Comparison of ENCODE assay signal across 38 cellular contexts in the genomic region with DNA sequence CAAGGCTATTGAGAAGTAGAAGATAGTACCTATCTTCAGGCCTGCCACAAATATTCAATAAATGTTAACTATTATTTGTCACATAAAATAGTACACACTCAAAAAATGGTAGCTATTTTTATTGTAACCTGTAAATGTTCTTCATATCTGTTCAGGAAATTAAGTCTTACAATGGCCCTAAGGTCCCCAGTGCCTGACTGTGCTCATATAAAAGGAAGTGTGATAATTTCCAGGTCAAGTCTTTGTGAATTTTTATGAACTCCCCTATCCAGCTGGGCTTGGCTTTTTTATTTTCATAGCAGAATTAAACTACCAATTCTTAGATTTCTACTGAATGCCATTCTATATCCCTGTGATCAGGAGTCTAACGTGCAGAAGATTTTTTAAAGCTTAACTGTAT.
"Had no signal": no experiment of that assay in that cellular context is flagged by ENCODE, and none has a peak within 500 bp of the region (broad histone marks: within the 10 kb centered on the region; RNA-seq: fewer than 3 reads in every experiment).

No MANE protein-coding gene starts in this region.

- H3K36me3 ChIP-seq: adrenal gland, brain microvascular endothelial cell, breast epithelium had no signal

- DNase-seq: activated B cell treated with CpG ODN at 0.5 μM for 24 hours; activated CD4-positive, alpha-beta memory T cell treated with anti-CD3 and anti-CD28 coated beads for 36 hours; activated CD4-positive, alpha-beta T cell treated with anti-CD3 and anti-CD28 coated beads for 4 hours; activated CD4-positive, alpha-beta T cell treated with anti-CD3 and anti-CD28 coated beads, Interleukin-2, amount 10 ng/mL, durations not matched to agents 24 days and 14 days; activated CD4-positive, alpha-beta T cell treated with anti-CD3 and anti-CD28 coated beads, Interleukin-2, amount 50 U/mL, for 1 hour; activated CD4-positive, alpha-beta T cell treated with anti-CD3 and anti-CD28 coated beads, Interleukin-2, amount 50 U/mL, for 4 hours; activated CD4-positive, CD25-positive, alpha-beta regulatory T cell treated with anti-CD3 and anti-CD28 coated beads, Interleukin-2, amount 50 U/mL, for 72 hours; activated CD8-positive, alpha-beta memory T cell treated with anti-CD3 and anti-CD28 coated beads, Interleukin-2, amount 50 U/mL, for 4 hours; activated CD8-positive, alpha-beta T cell treated with anti-CD3 and anti-CD28 coated beads for 36 hours; activated effector memory CD4-positive, alpha-beta T cell treated with anti-CD3 and anti-CD28 coated beads, Interleukin-2, amount 50 U/mL, for 16 hours; activated gamma-delta T cell treated with Interleukin-2 at 50 U/mL for 16 hours; activated naive CD4-positive, alpha-beta T cell; activated naive CD4-positive, alpha-beta T cell treated with anti-CD3 and anti-CD28 coated beads for 36 hours; activated naive CD8-positive, alpha-beta T cell treated with anti-CD3 and anti-CD28 coated beads for 36 hours; activated T-cell treated with anti-CD3 and anti-CD28 coated beads for 4 hours; activated T-cell treated with anti-CD3 and anti-CD28 coated beads, Interleukin-2, amount 50 U/mL, for 1 hour; activated T-cell treated with anti-CD3 and anti-CD28 coated beads, Interleukin-2, amount 50 U/mL, for 4 hours; activated T-cell treated with anti-CD3 and anti-CD28 coated beads, Interleukin-2, amount 50 U/mL, for 72 hours; adrenal gland; amniotic stem cell; aorta; body of pancreas; brain microvascular endothelial cell; cerebellar nuclear complex; SW 1271; T-helper 1 cell; T-helper 2 cell; T-helper 9 cell had no signal

- H3K4me3 ChIP-seq: adrenal gland, body of pancreas, breast epithelium had no signal

- H3K27ac Mint-ChIP-seq: activated B cell treated with CpG ODN at 0.5 μM for 24 hours; activated CD4-positive, alpha-beta memory T cell treated with anti-CD3 and anti-CD28 coated beads for 36 hours; activated CD4-positive, alpha-beta T cell treated with anti-CD3 and anti-CD28 coated beads, Interleukin-2, amount 10 ng/mL, durations not matched to agents 24 days and 14 days; activated CD8-positive, alpha-beta T cell treated with anti-CD3 and anti-CD28 coated beads for 36 hours; activated naive CD4-positive, alpha-beta T cell treated with anti-CD3 and anti-CD28 coated beads for 36 hours; activated naive CD4-positive, alpha-beta T cell treated with anti-CD3 and anti-CD28 coated beads, Interleukin-2, amount 50 U/mL, for 24 hours; activated naive CD8-positive, alpha-beta T cell treated with anti-CD3 and anti-CD28 coated beads for 36 hours; activated T-cell treated with anti-CD3 and anti-CD28 coated beads, Interleukin-2, amount 50 U/mL, for 72 hours; activated T-helper 1 cell treated with anti-CD3 and anti-CD28 coated beads, Interleukin-12 subunit alpha, Interleukin-12 subunit beta, Interleukin-2, Interleukin-4 antibody, amounts not matched to agents 30 ng/mL and 10 ng/mL and 1 ng/mL, durations not matched to agents 14 hours and 24 hours and 36 hours; activated T-helper 17 cell treated with anti-CD3 and anti-CD28 coated beads, Interleukin-2, amount 50 U/mL, for 72 hours; T-helper 1 cell treated with Interleukin-12 subunit alpha and Interleukin-12 subunit beta and Interleukin-4 antibody, amounts not matched to agents 30 μg/mL and 1 μg/mL, for 36 hours; T-helper 2 cell treated with Interferon-gamma antibody and Interleukin-4, amounts not matched to agents 5 μg/mL and 100 μg/mL, for 36 hours had no signal

- H3K27ac ChIP-seq: adrenal gland, body of pancreas, brain microvascular endothelial cell, breast epithelium, VCaP had no signal

- ATAC-seq: activated CD8-positive, alpha-beta T cell treated with anti-CD3 and anti-CD28 coated beads for 36 hours; activated T-cell treated with anti-CD3 and anti-CD28 coated beads, Interleukin-2, amount 50 U/mL, for 4 hours; activated T-cell treated with anti-CD3 and anti-CD28 coated beads, Interleukin-2, amount 50 U/mL, for 72 hours; activated T-helper 17 cell treated with anti-CD3 and anti-CD28 coated beads, Interleukin-2, amount 50 U/mL, for 72 hours; body of pancreas had no signal

- FAIRE-seq: astrocyte, TTC549 had no signal

- H3K4me1 ChIP-seq: adrenal gland, body of pancreas, breast epithelium had no signal

- H3K36me3 Mint-ChIP-seq: activated CD4-positive, alpha-beta memory T cell treated with anti-CD3 and anti-CD28 coated beads for 36 hours; activated naive CD4-positive, alpha-beta T cell treated with anti-CD3 and anti-CD28 coated beads, Interleukin-2, amount 50 U/mL, for 24 hours; activated naive CD8-positive, alpha-beta T cell treated with anti-CD3 and anti-CD28 coated beads for 36 hours had no signal

- H3K9me3 ChIP-seq: adrenal gland, body of pancreas, breast epithelium had no signal

- H3K9me3 Mint-ChIP-seq: activated B cell treated with CpG ODN at 0.5 μM for 24 hours; activated CD4-positive, alpha-beta memory T cell treated with anti-CD3 and anti-CD28 coated beads for 36 hours; activated CD4-positive, alpha-beta T cell treated with anti-CD3 and anti-CD28 coated beads, Interleukin-2, amount 10 ng/mL, durations not matched to agents 24 days and 14 days; activated CD8-positive, alpha-beta T cell treated with anti-CD3 and anti-CD28 coated beads for 36 hours; activated naive CD4-positive, alpha-beta T cell treated with anti-CD3 and anti-CD28 coated beads for 36 hours; activated naive CD4-positive, alpha-beta T cell treated with anti-CD3 and anti-CD28 coated beads, Interleukin-2, amount 50 U/mL, for 24 hours; activated naive CD8-positive, alpha-beta T cell treated with anti-CD3 and anti-CD28 coated beads for 36 hours; activated T-cell treated with anti-CD3 and anti-CD28 coated beads, Interleukin-2, amount 50 U/mL, for 4 hours; activated T-cell treated with anti-CD3 and anti-CD28 coated beads, Interleukin-2, amount 50 U/mL, for 72 hours; activated T-helper 1 cell treated with anti-CD3 and anti-CD28 coated beads, Interleukin-12 subunit alpha, Interleukin-12 subunit beta, Interleukin-2, Interleukin-4 antibody, amounts not matched to agents 30 ng/mL and 10 ng/mL and 1 ng/mL, durations not matched to agents 14 hours and 24 hours and 36 hours; activated T-helper 17 cell treated with anti-CD3 and anti-CD28 coated beads, Interleukin-2, amount 50 U/mL, for 72 hours; central memory CD8-positive, alpha-beta T cell; T-helper 1 cell treated with Interleukin-12 subunit alpha and Interleukin-12 subunit beta and Interleukin-4 antibody, amounts not matched to agents 30 μg/mL and 1 μg/mL, for 36 hours; T-helper 2 cell treated with Interferon-gamma antibody and Interleukin-4, amounts not matched to agents 5 μg/mL and 100 μg/mL, for 36 hours had no signal

- H3K27me3 ChIP-seq: adrenal gland, body of pancreas, brain microvascular endothelial cell, breast epithelium had no signal
